8 cellular contexts compared by ENCODE assay signal in genomic region chr4:87038837-87039715, GRCh38.
DNase-seq lines count a peak whose midpoint lies in the region; ATAC-seq, FAIRE-seq and TF ChIP-seq lines count a peak whose summit lies in the region.

No MANE protein-coding gene starts in this region.

- H3K9me3 ChIP-seq in SK-N-SH (no peaks in the 10 kb centered on the region), neuronal stem cell (replicated peaks in 1 of 2; ENCODE audit: control insufficient read depth in 2 of 2, insufficient read depth in 1 of 2, low read depth in 1 of 2, low read length in 2 of 2) (no peaks in the 10 kb centered on the region)

- CTCF ChIA-PET in SK-N-SH (lab: Yijun Ruan, JAX) = no interaction called here

- H3K27ac ChIP-seq in SK-N-SH (ENCODE audit: low read depth in 2 of 2, low read length in 1 of 2) (peak overlapping the region; percentile 75 to 86), neuronal stem cell (replicated peaks; ENCODE audit: low read length) (peak overlapping the region; percentile 91)

- intact Hi-C loops in activated T-helper 2 cell treated with anti-CD3 and anti-CD28 coated beads, Interferon-gamma antibody, Interleukin-2, Interleukin-4, amounts not matched to agents 10 μg/mL and 5 μg/mL and 100 μg/mL, durations not matched to agents 14 hours and 24 hours and 36 hours (cut with micrococcal nuclease) = no loop called here

- TF ChIP-seq POLR2A in GM12892 (IDR thresholded peaks at IDR 0.05; ENCODE audit: low read depth, low read length) = no peak

- H3K14ac ChIP-seq in neuronal stem cell (ENCODE audit: low read length) = no peak overlapping the region

- peaks cover 12% of the 10 kb centered on the region for H3F3A ChIP-seq in SK-N-SH (replicated peaks; ENCODE audit: insufficient read depth)

- no peak overlapping the region for H2BK5ac ChIP-seq in neuronal stem cell (ENCODE audit: low read length)

- no peak overlapping the region for H2BK120ac ChIP-seq in neuronal stem cell (ENCODE audit: low read depth, low read length)

- peak overlapping the region; percentile 25 for H2AK5ac ChIP-seq in neuronal stem cell (ENCODE audit: low read depth, low read length)

- H3K9ac ChIP-seq in SK-N-SH (peak overlapping the region; percentile 59), neuronal stem cell (ENCODE audit: low read depth, low read length, poor library complexity) (no peak overlapping the region)

- no peak overlapping the region for H3K4ac ChIP-seq in neuronal stem cell (ENCODE audit: low read length)

- 34% methylated on average over 8 of the region's 8 CpGs for WGBS in SK-N-SH (ENCODE audit: low lambda C conversion rate)
- WGBS in neuronal stem cell (ENCODE audit: extremely low coverage in 2 of 2, insufficient read length in 2 of 2, insufficient replicate concordance in 1 of 2), 2 donors = no CpG with 5 or more reads among the region's 8 CpGs

- no peaks in the 10 kb centered on the region for H3K9me2 ChIP-seq in SK-N-SH

- H4K91ac ChIP-seq in neuronal stem cell (ENCODE audit: low read depth, low read length, poor library complexity) = no peak overlapping the region

- H3K4me1 Mint-ChIP-seq in activated T-helper 2 cell treated with anti-CD3 and anti-CD28 coated beads, Interferon-gamma antibody, Interleukin-2, Interleukin-4, amounts not matched to agents 10 μg/mL and 5 μg/mL and 100 μg/mL, durations not matched to agents 14 hours and 24 hours and 36 hours (ENCODE audit: low read depth) = peaks cover 38% of the 10 kb centered on the region

- H3K4me3 Mint-ChIP-seq in activated T-helper 2 cell treated with anti-CD3 and anti-CD28 coated beads, Interferon-gamma antibody, Interleukin-2, Interleukin-4, amounts not matched to agents 10 μg/mL and 5 μg/mL and 100 μg/mL, durations not matched to agents 14 hours and 24 hours and 36 hours (ENCODE audit: low read depth) = no peak overlapping the region

- H3K4me3 ChIP-seq in GM12865 (ENCODE audit: low read depth, low read length) = no peak overlapping the region
- H3K4me3 ChIP-seq in SK-N-SH (ENCODE audit: low read depth in 2 of 2, low read length in 1 of 2) = no peak overlapping the region
- no peak overlapping the region for H3K4me3 ChIP-seq in fibroblast of villous mesenchyme (ENCODE audit: low read depth, low read length)
- H3K4me3 ChIP-seq in neuronal stem cell (ENCODE audit: low read length in 2 of 2) = peak overlapping the region in 1 of 2 donors; percentile 24

- no peak overlapping the region for H3K23ac ChIP-seq in neuronal stem cell (ENCODE audit: low read depth, low read length, poor library complexity)

- peaks cover 74% of the 10 kb centered on the region for H3K79me2 ChIP-seq in SK-N-SH (ENCODE audit: insufficient read depth)

- no peak; a peak in 1 of 4 replicates for TF ChIP-seq EP300 in SK-N-SH (IDR thresholded peaks at IDR 0.05; ENCODE audit: borderline replicate concordance in 1 of 2, low read depth in 1 of 2, low read length in 1 of 2)

- POLR2A ChIA-PET in SK-N-SH (lab: Yijun Ruan, JAX) = no interaction called here

- TF ChIP-seq CTCF in GM12865 (IDR thresholded peaks at IDR 0.05; ENCODE audit: insufficient read depth, low read depth, low read length, missing control alignments) (no peak), SK-N-SH (IDR thresholded peaks at IDR 0.05) (no peak), fibroblast of villous mesenchyme (IDR thresholded peaks at IDR 0.05; ENCODE audit: insufficient read depth, low read depth, low read length) (no peak)

- no peak for FAIRE-seq in GM12892 (lab: Jason Lieb, UNC)

- H3K9me3 Mint-ChIP-seq in activated T-helper 2 cell treated with anti-CD3 and anti-CD28 coated beads, Interferon-gamma antibody, Interleukin-2, Interleukin-4, amounts not matched to agents 10 μg/mL and 5 μg/mL and 100 μg/mL, durations not matched to agents 14 hours and 24 hours and 36 hours = no peaks in the 10 kb centered on the region

- H3K4me1 ChIP-seq in SK-N-SH (ENCODE audit: control insufficient read depth in 1 of 2, insufficient read depth in 2 of 2, low read depth in 1 of 2, low read length in 1 of 2) = peaks cover 22 to 24% of the 10 kb centered on the region in 2 experiments; a peak in 3 of 4 replicates
- H3K4me1 ChIP-seq in neuronal stem cell (ENCODE audit: control insufficient read depth in 2 of 2, insufficient read depth in 1 of 2, low read depth in 1 of 2, low read length in 2 of 2) = peaks cover 32 to 45% of the 10 kb centered on the region in 2 donors

- no peaks in the 10 kb centered on the region for H3K27me3 Mint-ChIP-seq in activated T-helper 2 cell treated with anti-CD3 and anti-CD28 coated beads, Interferon-gamma antibody, Interleukin-2, Interleukin-4, amounts not matched to agents 10 μg/mL and 5 μg/mL and 100 μg/mL, durations not matched to agents 14 hours and 24 hours and 36 hours (ENCODE audit: low read depth)

- H2BK15ac ChIP-seq in neuronal stem cell (ENCODE audit: low read length) = no peak overlapping the region

- H3K27me3 ChIP-seq in SK-N-SH (ENCODE audit: insufficient read depth) (no peaks in the 10 kb centered on the region), neuronal stem cell (ENCODE audit: control insufficient read depth in 3 of 3, insufficient read depth in 3 of 3, low read depth in 1 of 3, low read length in 3 of 3) (no peaks in the 10 kb centered on the region)

- no peaks in the 10 kb centered on the region for H3K79me1 ChIP-seq in neuronal stem cell (ENCODE audit: low read depth, low read length)

- H2AFZ ChIP-seq in SK-N-SH (ENCODE audit: low read depth) = 0 out of 2 replicates have a peak overlapping the region, but pooled peaks have one; percentile 17
- H2AFZ ChIP-seq in neuronal stem cell (ENCODE audit: low read length) = no peak overlapping the region

- peak; percentile 41 for ATAC-seq in HG03108 (IDR thresholded peaks at IDR 0.05; ENCODE audit: unreplicated experiment)

- H3K36me3 ChIP-seq in SK-N-SH (replicated peaks in 1 of 2; ENCODE audit: control insufficient read depth in 1 of 2, insufficient read depth in 2 of 2, low read length in 1 of 2) (no peaks in the 10 kb centered on the region), neuronal stem cell (replicated peaks in 1 of 2; ENCODE audit: control insufficient read depth in 2 of 2, insufficient read depth in 2 of 2, low read length in 2 of 2) (no peaks in the 10 kb centered on the region)

- H3K18ac ChIP-seq in neuronal stem cell (ENCODE audit: low read length) = peak overlapping the region; percentile 82

- H3K27ac Mint-ChIP-seq in activated T-helper 2 cell treated with anti-CD3 and anti-CD28 coated beads, Interferon-gamma antibody, Interleukin-2, Interleukin-4, amounts not matched to agents 10 μg/mL and 5 μg/mL and 100 μg/mL, durations not matched to agents 14 hours and 24 hours and 36 hours = no peak overlapping the region

- H3K36me3 Mint-ChIP-seq in activated T-helper 2 cell treated with anti-CD3 and anti-CD28 coated beads, Interferon-gamma antibody, Interleukin-2, Interleukin-4, amounts not matched to agents 10 μg/mL and 5 μg/mL and 100 μg/mL, durations not matched to agents 14 hours and 24 hours and 36 hours (ENCODE audit: low read depth) = no peaks in the 10 kb centered on the region

- H3K4me2 ChIP-seq in SK-N-SH (peak overlapping the region; percentile 53; the same call in 1 of the 2 replicates), neuronal stem cell (ENCODE audit: insufficient read depth, low read length, poor library complexity, severe bottlenecking) (peak overlapping the region; percentile 41)

- DNase-seq in GM12865 (ENCODE audit: low read depth) (peak; percentile 47), SK-N-SH (peak; percentile 59), fibroblast of villous mesenchyme (ENCODE audit: low read depth) (peak; percentile 85), neuronal stem cell (ENCODE audit: low spot score) (peak; percentile 80), GM12892 (ENCODE audit: insufficient read length) (no peak), SKM-1 treated with dmso at 0.1 percent for 144 hours (lab: John Stamatoyannopoulos, UW; ENCODE audit: unreplicated experiment) (no peak)
- no peak for DNase-seq in activated T-helper 2 cell treated with anti-CD3 and anti-CD28 coated beads, Interferon-gamma antibody, Interleukin-2, Interleukin-4, amounts not matched to agents 10 μg/mL and 5 μg/mL and 100 μg/mL, durations not matched to agents 14 hours and 24 hours and 36 hours (ENCODE audit: low spot score)

- no peaks in the 10 kb centered on the region for H4K20me1 ChIP-seq in SK-N-SH (ENCODE audit: insufficient read depth)

- no peak overlapping the region for H4K8ac ChIP-seq in neuronal stem cell (ENCODE audit: low read depth, low read length)

- no peak overlapping the region for H2BK12ac ChIP-seq in neuronal stem cell (ENCODE audit: low read length)

- no peak for TF ChIP-seq RAD21 in SK-N-SH (IDR thresholded peaks at IDR 0.05; ENCODE audit: low read length)

TF ChIP-seq in SK-N-SH, 30 proteins besides CTCF, POLR2A, EP300 and RAD21 (continues in another document):
- TF ChIP-seq RXRA (IDR thresholded peaks at IDR 0.05; ENCODE audit: borderline replicate concordance, low read depth) = no peak
- TF ChIP-seq SMC3 (IDR thresholded peaks at IDR 0.05; ENCODE audit: low read depth, low read length) = no peak
- no peak for TF ChIP-seq IRF3 (IDR thresholded peaks at IDR 0.05; ENCODE audit: low read depth, low read length)
- 0 out of 2 replicates have a peak, but pooled peaks have one; percentile 54 for TF ChIP-seq MAX (IDR thresholded peaks at IDR 0.05; ENCODE audit: low read depth)
- no peak for TF ChIP-seq FOXJ3 (CRISPR knock-in tag; IDR thresholded peaks at IDR 0.05)
- TF ChIP-seq YY1 (IDR thresholded peaks at IDR 0.05; ENCODE audit: low read depth) = no peak
- no peak for TF ChIP-seq NFIC (IDR thresholded peaks at IDR 0.05; ENCODE audit: borderline replicate concordance)
- TF ChIP-seq SIN3A (IDR thresholded peaks at IDR 0.05; ENCODE audit: borderline replicate concordance, low read depth, low read length) = 0 out of 2 replicates have a peak, but pooled peaks have one; percentile 39
- TF ChIP-seq FOXM1 (IDR thresholded peaks at IDR 0.05; ENCODE audit: low read depth) = no peak

Comparison
In these comparisons a context has a peak if more than half of its experiments do, and no peak if none do; other contexts are left out.
1. DNase-seq: peak in GM12865 (single experiment), SK-N-SH (single experiment), fibroblast of villous mesenchyme (single experiment) and neuronal stem cell (single experiment); none in GM12892 (single experiment), SKM-1 treated with dmso at 0.1 percent for 144 hours (single experiment) and activated T-helper 2 cell treated with anti-CD3 and anti-CD28 coated beads, Interferon-gamma antibody, Interleukin-2, Interleukin-4, amounts not matched to agents 10 μg/mL and 5 μg/mL and 100 μg/mL, durations not matched to agents 14 hours and 24 hours and 36 hours (single experiment).